Comparison of ENCODE assay signal across 17 cellular contexts in the genomic region with DNA sequence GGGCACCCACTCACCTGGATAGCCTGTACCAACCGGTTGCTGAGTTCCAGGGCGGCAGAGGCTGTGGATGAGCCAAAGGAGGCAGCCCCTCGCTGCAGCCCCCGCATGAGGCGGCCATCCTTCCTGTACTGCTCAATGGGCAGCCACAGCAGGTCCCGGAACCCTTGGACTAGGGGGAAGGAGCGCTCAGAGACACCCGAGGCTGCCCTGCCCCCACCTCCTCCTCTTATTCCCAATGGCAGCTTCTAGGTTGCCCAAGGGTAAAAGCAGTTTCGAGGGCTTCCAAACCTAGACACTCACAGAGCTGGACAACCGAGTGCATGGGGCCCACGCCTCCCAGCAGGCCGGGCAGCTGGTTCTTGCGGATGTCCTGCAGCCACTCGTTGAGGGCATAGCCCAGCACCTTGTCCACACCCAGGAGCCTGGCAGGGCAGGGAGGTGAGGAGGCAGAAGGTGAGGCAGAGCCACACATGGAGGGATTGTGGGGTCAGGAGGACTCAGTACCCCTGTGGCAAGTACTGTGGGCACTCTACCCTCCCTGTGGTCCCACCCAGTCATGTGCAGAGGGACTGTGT. TPM values are rescaled to one million over a fixed set of nuclear protein-coding genes. Genes with fewer than 3 reads are reported as not detected.
DNase-seq lines count a peak whose midpoint lies in the region; ATAC-seq, FAIRE-seq and TF ChIP-seq lines count a peak whose summit lies in the region.
"Had no signal": no experiment of that assay in that cellular context is flagged by ENCODE, and none has a peak within 500 bp of the region (broad histone marks: within the 10 kb centered on the region; RNA-seq: fewer than 3 reads in every experiment).

No MANE protein-coding gene starts in this region.

- no peak for FAIRE-seq in kidney (lab: Jason Lieb, UNC)
- FAIRE-seq in HTR-8/SVneo (lab: Jason Lieb, UNC): no peak
- FAIRE-seq: A549 had no signal

- H3K27ac Mint-ChIP-seq in activated T-helper 17 cell treated with anti-CD3 and anti-CD28 coated beads, Interleukin-2, amount 50 U/mL, for 72 hours: peak overlapping the region; percentile 48

- peak; percentile 67 for DNase-seq in kidney
- DNase-seq in HTR-8/SVneo (ENCODE audit: insufficient read length, low spot score): no peak
- DNase-seq in cardiac septum (ENCODE audit: low spot score): no peak
- DNase-seq: BE2C; Caco-2; CD8-positive, alpha-beta memory T cell; DND-41; GDM1; IMR-90 had no signal

- no peaks in the 10 kb centered on the region for H3K4me1 ChIP-seq in HEK293 (ENCODE audit: control insufficient read depth, insufficient read depth, low read length)
- H3K4me1 ChIP-seq in kidney (ENCODE audit: control insufficient read depth in 1 of 2, insufficient read depth in 1 of 2, low read depth in 1 of 2, low read length in 2 of 2): peaks cover 3 to 14% of the 10 kb centered on the region in 2 donors
- H3K4me1 ChIP-seq: BE2C had no signal

- ATAC-seq in activated T-helper 17 cell treated with anti-CD3 and anti-CD28 coated beads, Interleukin-2, amount 50 U/mL, for 72 hours (replicated peaks): no peak
- no peak for ATAC-seq in GM18519 (IDR thresholded peaks at IDR 0.05; ENCODE audit: low FRiP score, unreplicated experiment)
- ATAC-seq: HCT116 had no signal

- H3K36me3 ChIP-seq in HEK293 (ENCODE audit: control insufficient read depth in 2 of 2, insufficient read depth in 1 of 2, low read length in 2 of 2) (peaks cover 0 to 61% of the 10 kb centered on the region in 2 experiments; a peak in 2 of 3 replicates), kidney (ENCODE audit: control insufficient read depth in 1 of 2, insufficient read depth in 2 of 2, low read length in 2 of 2) (peaks cover 5 to 9% of the 10 kb centered on the region in 2 donors)
- H3K36me3 ChIP-seq: BE2C had no signal

- intact Hi-C loops in kidney (cut with DNase I) (no loop called here), cardiac septum (cut with DNase I) (no loop called here)

- H3K27ac ChIP-seq in HEK293 (ENCODE audit: extremely low read depth, low read depth, low read length) (no peak overlapping the region), kidney (ENCODE audit: low read depth in 2 of 2, low read length in 2 of 2) (no peak overlapping the region)
- H3K27ac ChIP-seq: A549 had no signal

- H3K36me3 Mint-ChIP-seq in activated T-helper 17 cell treated with anti-CD3 and anti-CD28 coated beads, Interleukin-2, amount 50 U/mL, for 72 hours (ENCODE audit: low read depth): peaks cover 28% of the 10 kb centered on the region

- POLR2A ChIA-PET in HEK293 (lab: Yijun Ruan, JAX): interaction anchor here (0.9 to 1.2 kb wide), 2 partner anchors 21 to 31 kb away, joined by 3 to 4 read pairs; no protein-coding TSS in a partner anchor

- H3K4me1 Mint-ChIP-seq in activated T-helper 17 cell treated with anti-CD3 and anti-CD28 coated beads, Interleukin-2, amount 50 U/mL, for 72 hours: peaks cover 9% of the 10 kb centered on the region

- no peaks in the 10 kb centered on the region for H3K9me3 Mint-ChIP-seq in activated T-helper 17 cell treated with anti-CD3 and anti-CD28 coated beads, Interleukin-2, amount 50 U/mL, for 72 hours
- H3K9me3 Mint-ChIP-seq: CD14-positive monocyte; CD8-positive, alpha-beta memory T cell had no signal

- H3K9me3 ChIP-seq in HEK293 (ENCODE audit: control insufficient read depth, insufficient read depth, low read depth, low read length) (no peaks in the 10 kb centered on the region), kidney (ENCODE audit: control insufficient read depth in 1 of 2, low read length in 2 of 2) (no peaks in the 10 kb centered on the region)
- H3K9me3 ChIP-seq: A549, BE2C, Caco-2 had no signal

- H3K4me3 ChIP-seq in HEK293 (ENCODE audit: low read depth, low read length): no peak overlapping the region
- no peak overlapping the region for H3K4me3 ChIP-seq in kidney (ENCODE audit: low read length in 2 of 2)
- H3K4me3 ChIP-seq: A549 had no signal

- H3K9ac ChIP-seq in kidney (ENCODE audit: low read length in 2 of 2): no peak overlapping the region

- TF ChIP-seq CTCF in HEK293 (tag by site-specific recombination; IDR thresholded peaks at IDR 0.05) (no peak), kidney (IDR thresholded peaks at IDR 0.05; ENCODE audit: borderline replicate concordance, extremely low read depth, insufficient read depth) (no peak)

- no peak overlapping the region for H3K4me3 Mint-ChIP-seq in activated T-helper 17 cell treated with anti-CD3 and anti-CD28 coated beads, Interleukin-2, amount 50 U/mL, for 72 hours
- H3K4me3 Mint-ChIP-seq: CD14-positive monocyte had no signal

- CTCF ChIA-PET in HEK293 (lab: Yijun Ruan, JAX): interaction anchor here (0.5 to 9.4 kb wide), 3 partner anchors 8 to 85 kb away, joined by 3 to 111 read pairs (median 5); no protein-coding TSS in a partner anchor

- H3K27me3 Mint-ChIP-seq in activated T-helper 17 cell treated with anti-CD3 and anti-CD28 coated beads, Interleukin-2, amount 50 U/mL, for 72 hours: no peaks in the 10 kb centered on the region
- H3K27me3 Mint-ChIP-seq: CD8-positive, alpha-beta memory T cell had no signal

TF ChIP-seq in HEK293, 187 proteins besides CTCF, POLR2A, EP300 and RAD21:
- TF ChIP-seq, protein P1, sequence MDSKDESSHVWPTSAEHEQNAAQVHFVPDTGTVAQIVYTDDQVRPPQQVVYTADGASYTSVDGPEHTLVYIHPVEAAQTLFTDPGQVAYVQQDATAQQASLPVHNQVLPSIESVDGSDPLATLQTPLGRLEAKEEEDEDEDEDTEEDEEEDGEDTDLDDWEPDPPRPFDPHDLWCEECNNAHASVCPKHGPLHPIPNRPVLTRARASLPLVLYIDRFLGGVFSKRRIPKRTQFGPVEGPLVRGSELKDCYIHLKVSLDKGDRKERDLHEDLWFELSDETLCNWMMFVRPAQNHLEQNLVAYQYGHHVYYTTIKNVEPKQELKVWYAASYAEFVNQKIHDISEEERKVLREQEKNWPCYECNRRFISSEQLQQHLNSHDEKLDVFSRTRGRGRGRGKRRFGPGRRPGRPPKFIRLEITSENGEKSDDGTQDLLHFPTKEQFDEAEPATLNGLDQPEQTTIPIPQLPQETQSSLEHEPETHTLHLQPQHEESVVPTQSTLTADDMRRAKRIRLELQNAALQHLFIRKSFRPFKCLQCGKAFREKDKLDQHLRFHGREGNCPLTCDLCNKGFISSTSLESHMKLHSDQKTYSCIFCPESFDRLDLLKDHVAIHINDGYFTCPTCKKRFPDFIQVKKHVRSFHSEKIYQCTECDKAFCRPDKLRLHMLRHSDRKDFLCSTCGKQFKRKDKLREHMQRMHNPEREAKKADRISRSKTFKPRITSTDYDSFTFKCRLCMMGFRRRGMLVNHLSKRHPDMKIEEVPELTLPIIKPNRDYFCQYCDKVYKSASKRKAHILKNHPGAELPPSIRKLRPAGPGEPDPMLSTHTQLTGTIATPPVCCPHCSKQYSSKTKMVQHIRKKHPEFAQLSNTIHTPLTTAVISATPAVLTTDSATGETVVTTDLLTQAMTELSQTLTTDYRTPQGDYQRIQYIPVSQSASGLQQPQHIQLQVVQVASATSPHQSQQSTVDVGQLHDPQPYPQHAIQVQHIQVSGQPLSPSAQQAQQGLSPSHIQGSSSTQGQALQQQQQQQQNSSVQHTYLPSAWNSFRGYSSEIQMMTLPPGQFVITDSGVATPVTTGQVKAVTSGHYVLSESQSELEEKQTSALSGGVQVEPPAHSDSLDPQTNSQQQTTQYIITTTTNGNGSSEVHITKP (tag by site-specific recombination; IDR thresholded peaks at IDR 0.05): peak; percentile 75
- TF ChIP-seq, protein P2, sequence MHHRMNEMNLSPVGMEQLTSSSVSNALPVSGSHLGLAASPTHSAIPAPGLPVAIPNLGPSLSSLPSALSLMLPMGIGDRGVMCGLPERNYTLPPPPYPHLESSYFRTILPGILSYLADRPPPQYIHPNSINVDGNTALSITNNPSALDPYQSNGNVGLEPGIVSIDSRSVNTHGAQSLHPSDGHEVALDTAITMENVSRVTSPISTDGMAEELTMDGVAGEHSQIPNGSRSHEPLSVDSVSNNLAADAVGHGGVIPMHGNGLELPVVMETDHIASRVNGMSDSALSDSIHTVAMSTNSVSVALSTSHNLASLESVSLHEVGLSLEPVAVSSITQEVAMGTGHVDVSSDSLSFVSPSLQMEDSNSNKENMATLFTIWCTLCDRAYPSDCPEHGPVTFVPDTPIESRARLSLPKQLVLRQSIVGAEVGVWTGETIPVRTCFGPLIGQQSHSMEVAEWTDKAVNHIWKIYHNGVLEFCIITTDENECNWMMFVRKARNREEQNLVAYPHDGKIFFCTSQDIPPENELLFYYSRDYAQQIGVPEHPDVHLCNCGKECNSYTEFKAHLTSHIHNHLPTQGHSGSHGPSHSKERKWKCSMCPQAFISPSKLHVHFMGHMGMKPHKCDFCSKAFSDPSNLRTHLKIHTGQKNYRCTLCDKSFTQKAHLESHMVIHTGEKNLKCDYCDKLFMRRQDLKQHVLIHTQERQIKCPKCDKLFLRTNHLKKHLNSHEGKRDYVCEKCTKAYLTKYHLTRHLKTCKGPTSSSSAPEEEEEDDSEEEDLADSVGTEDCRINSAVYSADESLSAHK (tag by site-specific recombination; IDR thresholded peaks at IDR 0.05): peak; percentile 99
- TF ChIP-seq GLIS1 (tag by site-specific recombination; IDR thresholded peaks at IDR 0.05): no peak
TF ChIP-seq in HEK293: peak in this region for 2.

RNA-seq across cellular contexts. Expression of a gene that starts 18.1 kb away (rescaled TPM):
- 100 to 1,000 TPM in 1 of 2 donors, 10 to 100 TPM in 1; 96.5 to 107 TPM for total RNA-seq in activated T-helper 17 cell treated with anti-CD3 and anti-CD28 coated beads, Interleukin-2, amount 50 U/mL, for 72 hours
- total RNA-seq in kidney (76.1 TPM), cardiac septum (50.9 TPM)
- polyA plus RNA-seq in kidney (ENCODE audit: insufficient read depth, low read depth, low replicate concordance): 48.9 TPM

RNA-seq across cellular contexts. Expression of a gene that starts 20.5 kb away (rescaled TPM):
- 10 to 100 TPM; 20.9 to 23.1 TPM for total RNA-seq in activated T-helper 17 cell treated with anti-CD3 and anti-CD28 coated beads, Interleukin-2, amount 50 U/mL, for 72 hours
- total RNA-seq in kidney (26.9 TPM), cardiac septum (14.6 TPM)
- polyA plus RNA-seq in kidney (ENCODE audit: insufficient read depth, low read depth, low replicate concordance): 16.8 TPM

RNA-seq across cellular contexts. Expression of a gene that starts 28.0 kb away (rescaled TPM):
- total RNA-seq in activated T-helper 17 cell treated with anti-CD3 and anti-CD28 coated beads, Interleukin-2, amount 50 U/mL, for 72 hours: 10 to 100 TPM; 14.6 to 43.0 TPM
- 21.2 TPM for total RNA-seq in kidney
- polyA plus RNA-seq in kidney (ENCODE audit: insufficient read depth, low read depth, low replicate concordance): 16.8 TPM
- 24.9 TPM for total RNA-seq in cardiac septum

RNA-seq across cellular contexts. Expression of a gene that starts 39.2 kb away (rescaled TPM):
- under 1 TPM in 1 of 2 donors, not detected in 1; 0.43 TPM for total RNA-seq in activated T-helper 17 cell treated with anti-CD3 and anti-CD28 coated beads, Interleukin-2, amount 50 U/mL, for 72 hours
- total RNA-seq in kidney: not detected
- 0.99 TPM for polyA plus RNA-seq in kidney (ENCODE audit: insufficient read depth, low read depth, low replicate concordance)
- total RNA-seq in cardiac septum: not detected
- total RNA-seq: Caco-2; CD8-positive, alpha-beta memory T cell; H4; IMR-90 had no signal
- polyA plus RNA-seq: A549; AG04450; CD14-positive monocyte; CD8-positive, alpha-beta memory T cell; IMR-90 had no signal

RNA-seq across cellular contexts. Expression of a gene that starts 52.1 kb away (rescaled TPM):
- under 1 TPM; 0.37 to 0.71 TPM for total RNA-seq in activated T-helper 17 cell treated with anti-CD3 and anti-CD28 coated beads, Interleukin-2, amount 50 U/mL, for 72 hours
- 20.7 TPM for total RNA-seq in kidney
- 4.5 TPM for polyA plus RNA-seq in kidney (ENCODE audit: insufficient read depth, low read depth, low replicate concordance)
- total RNA-seq in cardiac septum: 1.2 TPM
- polyA plus RNA-seq: CD14-positive monocyte had no signal
